Comparison of ENCODE assay signal across 8 cellular contexts in the genomic region with DNA sequence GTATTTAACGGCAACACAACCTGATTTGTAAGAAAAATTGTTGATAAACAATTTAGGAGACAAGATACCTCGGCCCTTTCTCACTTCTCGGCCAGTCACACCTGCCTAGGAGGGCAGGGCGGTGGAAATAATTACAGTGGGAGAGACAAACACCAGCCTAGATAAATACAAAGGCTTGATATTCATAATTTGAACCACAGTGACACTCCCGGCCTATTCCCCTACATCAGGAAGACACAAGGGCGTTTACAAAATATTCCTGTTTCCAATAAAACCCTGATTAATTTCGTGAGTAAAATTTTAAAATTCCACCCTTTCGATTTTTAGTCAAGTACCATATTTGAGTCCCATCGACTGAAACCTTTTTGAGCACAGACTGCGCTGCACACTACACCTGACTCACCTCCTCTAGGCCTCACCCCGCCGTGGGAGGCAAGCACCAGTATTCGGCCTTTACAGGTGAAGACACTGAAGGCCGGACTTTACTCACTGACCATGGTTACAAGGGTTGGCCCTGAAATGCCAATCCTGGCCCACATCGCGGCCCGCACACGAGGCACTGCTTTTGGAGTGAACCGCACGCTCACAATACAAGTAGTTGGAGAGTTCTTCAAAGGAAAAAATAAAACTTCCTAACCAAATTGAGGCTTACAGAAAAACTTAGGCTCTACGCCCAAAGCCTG. TPM values are rescaled to one million over a fixed set of nuclear protein-coding genes. Genes with fewer than 3 reads are reported as not detected.
A peak's percentile ranks its signal among the peaks of the same experiment; 100 is the strongest.
DNase-seq lines count a peak whose midpoint lies in the region; ATAC-seq and TF ChIP-seq lines count a peak whose summit lies in the region.

No MANE protein-coding gene starts in this region.

- H3K4me3 Mint-ChIP-seq in CD14-positive monocyte: peak overlapping the region; percentile 90 to 99
- H3K4me3 Mint-ChIP-seq in chondrocyte (ENCODE audit: unreplicated experiment): peak overlapping the region; percentile 87

- no peaks in the 10 kb centered on the region for H3K27me3 ChIP-seq in WERI-Rb-1 (ENCODE audit: insufficient read depth, low read depth, severe bottlenecking)
- no peaks in the 10 kb centered on the region for H3K27me3 ChIP-seq in liver (ENCODE audit: control insufficient read depth in 4 of 4, insufficient read depth in 4 of 4, low read length in 3 of 4)

- peaks cover 22% of the 10 kb centered on the region for H3K36me3 ChIP-seq in WERI-Rb-1
- no peaks in the 10 kb centered on the region for H3K36me3 ChIP-seq in liver (ENCODE audit: control insufficient read depth in 4 of 4, insufficient read depth in 3 of 4, low read depth in 1 of 4, low read length in 3 of 4)

- H3K4me3 ChIP-seq in WERI-Rb-1 (ENCODE audit: low read depth, low read length) (peak overlapping the region; percentile 90), liver (ENCODE audit: low read depth in 1 of 3, low read length in 3 of 3) (peak overlapping the region; percentile 71 to 92 (median 91))

- H3K27ac Mint-ChIP-seq in CD14-positive monocyte (peak overlapping the region; percentile 94 to 99 (median 98)), chondrocyte (ENCODE audit: unreplicated experiment) (peak overlapping the region; percentile 100)

- intact Hi-C loops in CD14-positive monocyte (cut with micrococcal nuclease): loop anchor here in 1 of 2 donors (10.0 kb wide), 1 partner anchor 123 kb away; no protein-coding TSS in a partner anchor

- DNase-seq in CD14-positive monocyte (ENCODE audit: low spot score) (no peak), HT1080 (ENCODE audit: low read depth) (peak; percentile 23), WERI-Rb-1 (peak; percentile 17), chondrocyte (ENCODE audit: low spot score) (no peak)
- DNase-seq in stimulated activated CD4-positive, alpha-beta T cell treated with anti-CD3 and anti-CD28 coated beads, TNF-alpha, amount 100 ng/mL, for 4 hours (ENCODE audit: low read depth in 3 of 3): peak in 2 of 3 experiments; percentile 23 to 29

- no peak for ATAC-seq in GM18867 (IDR thresholded peaks at IDR 0.05; ENCODE audit: unreplicated experiment)
- ATAC-seq in GM21360 (IDR thresholded peaks at IDR 0.05; ENCODE audit: unreplicated experiment): no peak

- TF ChIP-seq RAD21 in liver (IDR thresholded peaks at IDR 0.05): no peak

- peak overlapping the region; percentile 90 for H3K27ac ChIP-seq in WERI-Rb-1
- H3K27ac ChIP-seq in liver (ENCODE audit: low read depth in 1 of 2, low read length in 2 of 2): peak overlapping the region; percentile 84 to 91

- H3K9me3 ChIP-seq in WERI-Rb-1 (ENCODE audit: severe bottlenecking) (no peaks in the 10 kb centered on the region), liver (ENCODE audit: control insufficient read depth in 4 of 4, low read length in 3 of 4) (no peaks in the 10 kb centered on the region)

- TF ChIP-seq CTCF in CD14-positive monocyte (IDR thresholded peaks at IDR 0.05) (no peak), WERI-Rb-1 (IDR thresholded peaks at IDR 0.05; ENCODE audit: low read depth, low read length) (no peak), chondrocyte (IDR thresholded peaks at IDR 0.05) (no peak), liver (IDR thresholded peaks at IDR 0.05; ENCODE audit: low read depth, low read length, missing input control) (no peak)

- peaks cover 8 to 23% (median 20%) of the 10 kb centered on the region in 4 donors for H3K4me1 ChIP-seq in liver (ENCODE audit: control insufficient read depth in 4 of 4, insufficient read depth in 4 of 4, low read length in 3 of 4)

- WGBS in liver: 1% methylated on average over 21 of the region's 21 CpGs

- H3K36me3 Mint-ChIP-seq in CD14-positive monocyte (peaks cover 0 to 6% of the 10 kb centered on the region in 2 donors), chondrocyte (ENCODE audit: low read depth) (peaks cover 2% of the 10 kb centered on the region)

- H3K9ac ChIP-seq in liver (ENCODE audit: low read depth in 1 of 2, low read length in 2 of 2): peak overlapping the region; percentile 87 to 94

- peaks cover 33% of the 10 kb centered on the region for H3K4me1 Mint-ChIP-seq in CD14-positive monocyte
- peaks cover 41% of the 10 kb centered on the region for H3K4me1 Mint-ChIP-seq in chondrocyte (ENCODE audit: low read depth)

- H3K9me3 Mint-ChIP-seq in CD14-positive monocyte (peaks cover 0 to 2% (median 0%) of the 10 kb centered on the region in 7 donors), chondrocyte (ENCODE audit: low read depth) (peaks cover under 1% of the 10 kb centered on the region)

- peaks cover 0 to 2% (median 0%) of the 10 kb centered on the region in 3 donors for H3K27me3 Mint-ChIP-seq in CD14-positive monocyte (ENCODE audit: low read depth in 3 of 3)
- H3K27me3 Mint-ChIP-seq in chondrocyte (ENCODE audit: low read depth): no peaks in the 10 kb centered on the region

TF ChIP-seq in liver, 16 proteins besides CTCF, POLR2A, EP300 and RAD21:
- TF ChIP-seq YY1 (IDR thresholded peaks at IDR 0.05) (peak; percentile 19), RXRA (IDR thresholded peaks at IDR 0.05) (peak in 1 of 2 donors; percentile 27), HNF4A (conservative IDR thresholded peaks at IDR 0.05) (peak; percentile 73 to 76), TAF1 (conservative IDR thresholded peaks at IDR 0.05) (no peak)
- TF ChIP-seq, protein P1, sequence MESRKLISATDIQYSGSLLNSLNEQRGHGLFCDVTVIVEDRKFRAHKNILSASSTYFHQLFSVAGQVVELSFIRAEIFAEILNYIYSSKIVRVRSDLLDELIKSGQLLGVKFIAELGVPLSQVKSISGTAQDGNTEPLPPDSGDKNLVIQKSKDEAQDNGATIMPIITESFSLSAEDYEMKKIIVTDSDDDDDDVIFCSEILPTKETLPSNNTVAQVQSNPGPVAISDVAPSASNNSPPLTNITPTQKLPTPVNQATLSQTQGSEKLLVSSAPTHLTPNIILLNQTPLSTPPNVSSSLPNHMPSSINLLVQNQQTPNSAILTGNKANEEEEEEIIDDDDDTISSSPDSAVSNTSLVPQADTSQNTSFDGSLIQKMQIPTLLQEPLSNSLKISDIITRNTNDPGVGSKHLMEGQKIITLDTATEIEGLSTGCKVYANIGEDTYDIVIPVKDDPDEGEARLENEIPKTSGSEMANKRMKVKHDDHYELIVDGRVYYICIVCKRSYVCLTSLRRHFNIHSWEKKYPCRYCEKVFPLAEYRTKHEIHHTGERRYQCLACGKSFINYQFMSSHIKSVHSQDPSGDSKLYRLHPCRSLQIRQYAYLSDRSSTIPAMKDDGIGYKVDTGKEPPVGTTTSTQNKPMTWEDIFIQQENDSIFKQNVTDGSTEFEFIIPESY (IDR thresholded peaks at IDR 0.05): no peak

RNA-seq across cellular contexts. Expression of a gene that starts 0.8 kb away (rescaled TPM):
- polyA plus RNA-seq in CD14-positive monocyte: 10 to 100 TPM; 44.4 to 48.3 TPM
- total RNA-seq in HT1080 (2014; rRNA removed; shearing (Covaris generic)): 94.2 and 127 TPM in 2 replicates
- 112 and 144 TPM in 2 replicates for polyA plus RNA-seq in HT1080 (2015; cell fraction: cytosol; rRNA removed)
- 56.4 and 63.5 TPM in 2 replicates for polyA plus RNA-seq in HT1080 (2015; cell fraction: nucleus; rRNA removed)
- 160 to 179 TPM (median 166 TPM) in 3 replicates for total RNA-seq in chondrocyte
- total RNA-seq in liver: 10 to 100 TPM; 42.4 to 55.6 TPM
- 10 to 100 TPM; 12.1 to 20.9 TPM for polyA plus RNA-seq in liver

RNA-seq across cellular contexts. Expression of a gene that starts 39.3 kb away (rescaled TPM):
- polyA plus RNA-seq in CD14-positive monocyte (10 to 100 TPM in 1 of 2 donors, 1 to 10 TPM in 1; 6.9 to 16.6 TPM), liver (1 to 10 TPM; 1.0 to 1.3 TPM)
- total RNA-seq in HT1080 (2014; rRNA removed; shearing (Covaris generic)): 31.3 and 33.7 TPM in 2 replicates
- polyA plus RNA-seq in HT1080 (2015; cell fraction: cytosol; rRNA removed): 20.0 and 23.8 TPM in 2 replicates
- polyA plus RNA-seq in HT1080 (2015; cell fraction: nucleus; rRNA removed): 26.9 and 32.4 TPM in 2 replicates
- total RNA-seq in chondrocyte (40.9 to 44.7 TPM (median 41.0 TPM) in 3 replicates), liver (1 to 10 TPM; 4.8 to 7.1 TPM)

Comparison
In these comparisons a context has a peak if more than half of its experiments do, and no peak if none do; other contexts are left out.
1. DNase-seq: peak in HT1080 (single experiment), WERI-Rb-1 (single experiment) and stimulated activated CD4-positive, alpha-beta T cell treated with anti-CD3 and anti-CD28 coated beads, TNF-alpha, amount 100 ng/mL, for 4 hours (2 of 3); none in CD14-positive monocyte (single experiment) and chondrocyte (single experiment).